In genomic region chr17:35603674-35604073, GRCh38 we compare ENCODE assay signal across 32 cellular contexts. TPM values are rescaled to one million over a fixed set of nuclear protein-coding genes. Genes with fewer than 3 reads are reported as not detected.
"Had no signal": no experiment of that assay in that cellular context is flagged by ENCODE, and none has a peak within 500 bp of the region (broad histone marks: within the 10 kb centered on the region; RNA-seq: fewer than 3 reads in every experiment).

No MANE protein-coding gene starts in this region.

- H3K9me3 ChIP-seq: ascending aorta, body of pancreas, gastrocnemius medialis, heart right ventricle had no signal

- DNase-seq: activated CD4-positive, alpha-beta memory T cell treated with anti-CD3 and anti-CD28 coated beads for 36 hours; activated CD4-positive, alpha-beta T cell treated with anti-CD3 and anti-CD28 coated beads for 36 hours; activated CD4-positive, alpha-beta T cell treated with anti-CD3 and anti-CD28 coated beads, Interleukin-2, amount 10 ng/mL, durations not matched to agents 24 days and 14 days; activated CD4-positive, CD25-positive, alpha-beta regulatory T cell; activated CD4-positive, CD25-positive, alpha-beta regulatory T cell treated with anti-CD3 and anti-CD28 coated beads, Interleukin-2, amount 50 U/mL, for 72 hours; activated CD8-positive, alpha-beta memory T cell treated with anti-CD3 and anti-CD28 coated beads, Interleukin-2, amount 50 U/mL, for 48 hours; activated effector memory CD4-positive, alpha-beta T cell treated with Interleukin-2 at 50 U/mL for 16 hours; activated gamma-delta T cell treated with Interleukin-2 at 50 U/mL for 16 hours; activated naive CD4-positive, alpha-beta T cell treated with Interleukin-2 at 50 U/mL for 16 hours; activated naive CD8-positive, alpha-beta T cell treated with anti-CD3 and anti-CD28 coated beads, Interleukin-2, amount 10 ng/mL, durations not matched to agents 7 days and 5 days; activated T-cell treated with anti-CD3 and anti-CD28 coated beads for 4 hours; activated T-cell treated with anti-CD3 and anti-CD28 coated beads, Interleukin-2, amount 50 U/mL, for 24 hours; body of pancreas; central memory CD4-positive, alpha-beta T cell; cerebellar nuclear complex; dorsolateral prefrontal cortex; effector memory CD4-positive, alpha-beta T cell; endodermal cell; foreskin keratinocyte; gastrocnemius medialis; glutamatergic neuron; heart right ventricle; T-helper 1 cell; T-helper 17 cell; T1000 had no signal

- H3K4me3 ChIP-seq: ascending aorta, body of pancreas, cardiac muscle cell, coronary artery, dorsolateral prefrontal cortex, gastrocnemius medialis, heart right ventricle had no signal

- ATAC-seq: activated CD4-positive, alpha-beta T cell treated with anti-CD3 and anti-CD28 coated beads for 36 hours; activated naive CD4-positive, alpha-beta T cell treated with anti-CD3 and anti-CD28 coated beads, Interleukin-2, amount 50 U/mL, for 72 hours; activated T-helper 17 cell treated with anti-CD3 and anti-CD28 coated beads, Interleukin-2, amount 50 U/mL, for 72 hours; body of pancreas; esophagus mucosa; foreskin keratinocyte; gastrocnemius medialis; heart right ventricle; T-helper 17 cell had no signal

- H3K27me3 ChIP-seq: ascending aorta, body of pancreas, cardiac muscle cell, dorsolateral prefrontal cortex, foreskin keratinocyte, gastrocnemius medialis, heart right ventricle had no signal

- H3K4me1 ChIP-seq: ascending aorta, body of pancreas had no signal

- H3K27ac ChIP-seq: ascending aorta, body of pancreas, cardiac muscle cell, coronary artery, foreskin keratinocyte, gastrocnemius medialis, heart right ventricle had no signal

RNA-seq across cellular contexts. Expression of gene SLFN14, which starts 43.1 kb away (rescaled TPM):
- total RNA-seq: activated CD4-positive, alpha-beta memory T cell treated with anti-CD3 and anti-CD28 coated beads for 36 hours; activated CD4-positive, alpha-beta T cell treated with anti-CD3 and anti-CD28 coated beads for 36 hours; activated naive CD8-positive, alpha-beta T cell treated with anti-CD3 and anti-CD28 coated beads, Interleukin-2, amount 10 ng/mL, durations not matched to agents 7 days and 5 days; ascending aorta; body of pancreas; endodermal cell; epithelial cell of proximal tubule; esophagus mucosa; foreskin keratinocyte; gastrocnemius medialis had no signal
- polyA plus RNA-seq: foreskin keratinocyte, heart right ventricle had no signal
